Comparison of ENCODE assay signal across 29 cellular contexts in genomic region chr11:120575461-120575860, GRCh38.
"Had no signal": no experiment of that assay in that cellular context is flagged by ENCODE, and none has a peak within 500 bp of the region (broad histone marks: within the 10 kb centered on the region; RNA-seq: fewer than 3 reads in every experiment).

No MANE protein-coding gene starts in this region.

- FAIRE-seq: keratinocyte, small intestine had no signal

- H3K27ac Mint-ChIP-seq: mesothelial cell of epicardium; naive B cell; natural killer cell; nephron progenitor cell; neural progenitor cell; progenitor cell of endocrine pancreas; stimulated activated memory B cell treated with anti-CD40 and anti-IgM and Interleukin-4, amounts not matched to agents 10 μg/mL and 1 μg/mL and 100 μg/mL, for 72 hours; stimulated activated naive CD8-positive, alpha-beta T cell treated with anti-CD3 and anti-CD28 coated beads, Interleukin-15, amount 100 ng/mL, for 72 hours; type B pancreatic cell had no signal

- H3K9me3 Mint-ChIP-seq: natural killer cell; stimulated activated memory B cell treated with anti-CD40 and anti-IgM and Interleukin-4, amounts not matched to agents 10 μg/mL and 1 μg/mL and 100 μg/mL, for 72 hours; stimulated activated naive CD8-positive, alpha-beta T cell treated with anti-CD3 and anti-CD28 coated beads, Interleukin-15, amount 100 ng/mL, for 72 hours; type B pancreatic cell had no signal

- H3K36me3 Mint-ChIP-seq: mesothelial cell of epicardium; naive B cell; natural killer cell; neural progenitor cell; stimulated activated memory B cell treated with anti-CD40 and anti-IgM and Interleukin-4, amounts not matched to agents 10 μg/mL and 1 μg/mL and 100 μg/mL, for 72 hours; type B pancreatic cell had no signal

- DNase-seq: hippocampal formation; left colon; left lung; lower lobe of right lung; mammary epithelial cell; naive B cell; natural killer cell; nephron progenitor cell; occipital lobe; small intestine; stimulated activated CD4-positive, alpha-beta T cell treated with anti-CD3 and anti-CD28 coated beads, Interleukin-1b, Interleukin-23, amount 100 ng/mL, for 48 hours; stimulated activated CD4-positive, alpha-beta T cell treated with anti-CD3 and anti-CD28 coated beads, Interleukin-2, amount 100 ng/mL, for 48 hours; stimulated activated CD4-positive, alpha-beta T cell treated with anti-CD3 and anti-CD28 coated beads, Interleukin-4, amount 100 ng/mL, for 4 hours; stimulated activated CD8-positive, alpha-beta memory T cell treated with anti-CD3 and anti-CD28 coated beads, Interleukin-4, amount 100 ng/mL, for 48 hours; stimulated activated naive CD4-positive, alpha-beta T cell treated with Interleukin-2 at 50 U/mL for 16 hours; stimulated activated naive CD8-positive, alpha-beta T cell treated with anti-CD3 and anti-CD28 coated beads, Interleukin-15, amount 100 ng/mL, for 72 hours; substantia nigra; uterus had no signal

- H3K4me1 ChIP-seq: left lung, lower lobe of right lung, neural progenitor cell, parathyroid adenoma, right atrium auricular region, sigmoid colon, tibial nerve, uterus had no signal

- ATAC-seq: left colon; left lung; lower lobe of right lung; natural killer cell; stimulated activated memory B cell treated with anti-CD40 and anti-IgM and Interleukin-4, amounts not matched to agents 10 μg/mL and 1 μg/mL and 100 μg/mL, for 72 hours; stimulated activated naive CD8-positive, alpha-beta T cell treated with anti-CD3 and anti-CD28 coated beads, Interleukin-15, amount 100 ng/mL, for 72 hours had no signal

- H3K4me2 ChIP-seq: neural progenitor cell had no signal

- H3K79me2 ChIP-seq: parathyroid adenoma had no signal

- H3K27ac ChIP-seq: left lung, lower lobe of right lung, neural progenitor cell, neutrophil, parathyroid adenoma, right atrium auricular region, sigmoid colon, tibial nerve, uterus had no signal

- H3K4me3 ChIP-seq: left lung, lower lobe of right lung, neural progenitor cell, right atrium auricular region, sigmoid colon, tibial nerve, uterus had no signal

- H3K4me3 Mint-ChIP-seq: mesothelial cell of epicardium; naive B cell; natural killer cell; nephron progenitor cell; neural progenitor cell; stimulated activated memory B cell treated with anti-CD40 and anti-IgM and Interleukin-4, amounts not matched to agents 10 μg/mL and 1 μg/mL and 100 μg/mL, for 72 hours; stimulated activated naive CD8-positive, alpha-beta T cell treated with anti-CD3 and anti-CD28 coated beads, Interleukin-15, amount 100 ng/mL, for 72 hours; type B pancreatic cell had no signal

- H3K9ac ChIP-seq: neural progenitor cell, parathyroid adenoma had no signal

- H3K9me3 ChIP-seq: left lung, lower lobe of right lung, neutrophil, right atrium auricular region, sigmoid colon, uterus had no signal

- H3K27me3 ChIP-seq: right atrium auricular region, tibial nerve, uterus had no signal

- H2AFZ ChIP-seq: neural progenitor cell, parathyroid adenoma had no signal

- H3K4me1 Mint-ChIP-seq: mesothelial cell of epicardium, nephron progenitor cell, neural progenitor cell had no signal

- H3K36me3 ChIP-seq: left lung, lower lobe of right lung, neural progenitor cell, neutrophil, right atrium auricular region, sigmoid colon, tibial nerve, uterus had no signal
